In genomic region chr1:112239953-112240352, GRCh38 we compare ENCODE assay signal across 24 cellular contexts.
"Had no signal": no experiment of that assay in that cellular context is flagged by ENCODE, and none has a peak within 500 bp of the region (broad histone marks: within the 10 kb centered on the region; RNA-seq: fewer than 3 reads in every experiment).

No MANE protein-coding gene starts in this region.

- H3K36me3 Mint-ChIP-seq: immature natural killer cell; naive thymus-derived CD4-positive, alpha-beta T cell; natural killer cell treated with Interleukin-12 subunit alpha and Interleukin-12 subunit beta and Interleukin-15 and Interleukin-18, amount 100 ng/mL, for 72 hours; stimulated activated memory B cell treated with anti-CD40 and anti-IgM and Interleukin-4, amounts not matched to agents 10 μg/mL and 1 μg/mL and 100 μg/mL, for 72 hours; type B pancreatic cell had no signal

- H3K27me3 ChIP-seq: ovary, right atrium auricular region, right lobe of liver, tibial nerve, uterus had no signal

- DNase-seq: immature natural killer cell; left ventricle myocardium inferior; midbrain; mucosa of descending colon; naive thymus-derived CD4-positive, alpha-beta T cell; ovary; right lobe of liver; stimulated activated CD4-positive, alpha-beta T cell treated with anti-CD3 and anti-CD28 coated beads, Interleukin-1b, Interleukin-23, amount 100 ng/mL, for 48 hours; stimulated activated CD4-positive, alpha-beta T cell treated with anti-CD3 and anti-CD28 coated beads, Interleukin-2, amount 100 ng/mL, for 48 hours; stimulated activated CD4-positive, alpha-beta T cell treated with anti-CD3 and anti-CD28 coated beads, Interleukin-4, amount 100 ng/mL, for 4 hours; stimulated activated CD8-positive, alpha-beta memory T cell treated with anti-CD3 and anti-CD28 coated beads, Interleukin-4, amount 100 ng/mL, for 48 hours; stimulated activated naive CD4-positive, alpha-beta T cell treated with Interleukin-2 at 50 U/mL for 16 hours; stimulated activated naive CD8-positive, alpha-beta T cell treated with anti-CD3 and anti-CD28 coated beads, Interleukin-15, amount 100 ng/mL, for 72 hours; substantia nigra; uterus had no signal

- H3K4me3 Mint-ChIP-seq: immature natural killer cell; naive thymus-derived CD4-positive, alpha-beta T cell; natural killer cell treated with Interleukin-12 subunit alpha and Interleukin-12 subunit beta and Interleukin-15 and Interleukin-18, amount 100 ng/mL, for 72 hours; stimulated activated memory B cell treated with anti-CD40 and anti-IgM and Interleukin-4, amounts not matched to agents 10 μg/mL and 1 μg/mL and 100 μg/mL, for 72 hours; stimulated activated naive CD8-positive, alpha-beta T cell treated with anti-CD3 and anti-CD28 coated beads, Interleukin-15, amount 100 ng/mL, for 72 hours; type B pancreatic cell had no signal

- H3K4me2 ChIP-seq: smooth muscle cell had no signal

- H3K4me3 ChIP-seq: left ventricle myocardium inferior, lung, mucosa of descending colon, ovary, right atrium auricular region, right lobe of liver, smooth muscle cell, tibial nerve, uterus had no signal

- H3K9me3 Mint-ChIP-seq: natural killer cell treated with Interleukin-12 subunit alpha and Interleukin-12 subunit beta and Interleukin-15 and Interleukin-18, amount 100 ng/mL, for 72 hours; stimulated activated memory B cell treated with anti-CD40 and anti-IgM and Interleukin-4, amounts not matched to agents 10 μg/mL and 1 μg/mL and 100 μg/mL, for 72 hours; stimulated activated naive CD8-positive, alpha-beta T cell treated with anti-CD3 and anti-CD28 coated beads, Interleukin-15, amount 100 ng/mL, for 72 hours; type B pancreatic cell had no signal

- H3K4me1 ChIP-seq: right lobe of liver, tibial nerve, uterus had no signal

- H3K36me3 ChIP-seq: left ventricle myocardium inferior, ovary, right atrium auricular region, right lobe of liver, tibial nerve, uterus had no signal

- FAIRE-seq: islet of Langerhans had no signal

- H3K4me1 Mint-ChIP-seq: immature natural killer cell; naive thymus-derived CD4-positive, alpha-beta T cell; stimulated activated memory B cell treated with anti-CD40 and anti-IgM and Interleukin-4, amounts not matched to agents 10 μg/mL and 1 μg/mL and 100 μg/mL, for 72 hours; stimulated activated naive CD8-positive, alpha-beta T cell treated with anti-CD3 and anti-CD28 coated beads, Interleukin-15, amount 100 ng/mL, for 72 hours had no signal

- H3K27ac Mint-ChIP-seq: immature natural killer cell; naive thymus-derived CD4-positive, alpha-beta T cell; natural killer cell treated with Interleukin-12 subunit alpha and Interleukin-12 subunit beta and Interleukin-15 and Interleukin-18, amount 100 ng/mL, for 72 hours; progenitor cell of endocrine pancreas; stimulated activated memory B cell treated with anti-CD40 and anti-IgM and Interleukin-4, amounts not matched to agents 10 μg/mL and 1 μg/mL and 100 μg/mL, for 72 hours; type B pancreatic cell had no signal

- H3K27ac ChIP-seq: left ventricle myocardium inferior, ovary, right atrium auricular region, right lobe of liver, tibial nerve, uterus had no signal

- ATAC-seq: mucosa of descending colon; naive thymus-derived CD4-positive, alpha-beta T cell; natural killer cell treated with Interleukin-12 subunit alpha and Interleukin-12 subunit beta and Interleukin-15 and Interleukin-18, amount 100 ng/mL, for 72 hours; right lobe of liver; stimulated activated memory B cell treated with anti-CD40 and anti-IgM and Interleukin-4, amounts not matched to agents 10 μg/mL and 1 μg/mL and 100 μg/mL, for 72 hours; stimulated activated naive CD8-positive, alpha-beta T cell treated with anti-CD3 and anti-CD28 coated beads, Interleukin-15, amount 100 ng/mL, for 72 hours had no signal

- H3K9me3 ChIP-seq: left ventricle myocardium inferior, mucosa of descending colon, ovary, right atrium auricular region, right lobe of liver, tibial nerve, uterus had no signal
